22 cellular contexts compared by ENCODE assay signal in genomic region chr18:59792353-59792752, GRCh38.
DNase-seq lines count a peak whose midpoint lies in the region; ATAC-seq and FAIRE-seq lines count a peak whose summit lies in the region.
"Had no signal": no experiment of that assay in that cellular context is flagged by ENCODE, and none has a peak within 500 bp of the region (broad histone marks: within the 10 kb centered on the region; RNA-seq: fewer than 3 reads in every experiment).

No MANE protein-coding gene starts in this region.

- no peaks in the 10 kb centered on the region for H3K27me3 ChIP-seq in small intestine (ENCODE audit: control insufficient read depth in 2 of 2, insufficient read depth in 2 of 2, low read length in 2 of 2)
- H3K27me3 ChIP-seq: BE2C, MG63, SJCRH30 had no signal

- H3K4me1 ChIP-seq in small intestine (ENCODE audit: control insufficient read depth in 2 of 2, insufficient read depth in 1 of 2, low read depth in 1 of 2, low read length in 1 of 2), result no peaks in the 10 kb centered on the region
- H3K4me1 ChIP-seq: BE2C, SJCRH30 had no signal

- ATAC-seq in GM19463 (IDR thresholded peaks at IDR 0.05; ENCODE audit: unreplicated experiment), result peak; percentile 58
- ATAC-seq in HG02588 (IDR thresholded peaks at IDR 0.05; ENCODE audit: unreplicated experiment), result no peak
- ATAC-seq: PC-3, Right ventricle myocardium inferior, T-cell had no signal

- H3K36me3 ChIP-seq in small intestine (ENCODE audit: control insufficient read depth in 2 of 2, insufficient read depth in 2 of 2, low read length in 2 of 2), result no peaks in the 10 kb centered on the region
- H3K36me3 ChIP-seq: BE2C, MG63, SJCRH30 had no signal

- peak; percentile 31 for DNase-seq in NCI-H748 (lab: John Stamatoyannopoulos, UW; ENCODE audit: unreplicated experiment)
- DNase-seq in NCI-H748 treated with DMSO at 0.1 percent for 48 hours (lab: John Stamatoyannopoulos, UW), result no peak
- DNase-seq in OCI-M1 (lab: John Stamatoyannopoulos, UW), result peak; percentile 8
- DNase-seq in small intestine, result peak; percentile 53
- DNase-seq in HT-29 (ENCODE audit: low spot score), result no peak
- no peak for DNase-seq in activated T-cell treated with anti-CD3 and anti-CD28 coated beads, Interleukin-2, amount 50 U/mL, for 48 hours
- DNase-seq: BE2C, KBM-7, MG63, NCI-H2029, NCI-H446 treated with DMSO at 0.1 percent for 48 hours, NCI-H526, PC-3, SJCRH30, T-cell had no signal

- no peak for FAIRE-seq in small intestine (lab: Jason Lieb, UNC)
- FAIRE-seq: GM19239, H54, HTR-8/SVneo had no signal

- no peak overlapping the region for H3K27ac ChIP-seq in small intestine (ENCODE audit: low read depth in 1 of 2, low read length in 1 of 2)
- H3K27ac ChIP-seq: 22Rv1, SJCRH30 had no signal

- H3K4me3 ChIP-seq in small intestine (ENCODE audit: low read depth in 1 of 2, low read length in 2 of 2), result no peak overlapping the region
- H3K4me3 ChIP-seq: MG63, SJCRH30 had no signal

- WGBS in small intestine, 3 donors, result 8 to 50% (median 35%) methylated on average over 4 of the region's 4 CpGs

- H3K9me3 ChIP-seq in small intestine (ENCODE audit: control insufficient read depth, low read depth), result no peaks in the 10 kb centered on the region
- H3K9me3 ChIP-seq: BE2C, MG63, SJCRH30 had no signal

Comparison
In these comparisons a context has a peak if more than half of its experiments do, and no peak if none do; other contexts are left out.
1. DNase-seq: peak in NCI-H748 (single experiment), OCI-M1 (single experiment) and small intestine (single experiment); none in NCI-H748 treated with DMSO at 0.1 percent for 48 hours (single experiment), HT-29 (single experiment) and activated T-cell treated with anti-CD3 and anti-CD28 coated beads, Interleukin-2, amount 50 U/mL, for 48 hours (0 of 2).